18 cellular contexts compared by ENCODE assay signal in the genomic region with DNA sequence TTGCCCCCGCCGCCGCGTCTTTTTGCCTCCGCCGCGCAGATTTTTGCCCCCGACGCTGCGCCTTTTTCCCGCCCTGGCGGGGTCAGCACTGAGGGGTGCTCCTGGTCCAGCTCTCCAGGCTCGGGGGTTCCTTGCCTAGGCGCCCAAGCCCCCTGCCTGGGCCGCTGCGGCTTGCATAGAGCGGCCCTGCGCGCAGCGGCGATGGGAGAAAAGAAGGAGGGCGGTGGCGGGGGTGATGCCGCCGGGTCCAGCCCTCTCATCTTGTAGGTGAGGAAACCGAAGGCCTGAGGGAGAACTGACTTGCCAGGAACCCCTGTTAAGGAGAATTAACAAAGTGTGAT.
"Had no signal": no experiment of that assay in that cellular context is flagged by ENCODE, and none has a peak within 500 bp of the region (broad histone marks: within the 10 kb centered on the region; RNA-seq: fewer than 3 reads in every experiment).

No MANE protein-coding gene starts in this region.

- H3K4me3 ChIP-seq: cardiac muscle cell, suprapubic skin had no signal

- H3K4me1 ChIP-seq: suprapubic skin had no signal

- H3K27me3 ChIP-seq: cardiac muscle cell had no signal

- H3K36me3 ChIP-seq: cardiac muscle cell, suprapubic skin had no signal

- H3K27ac ChIP-seq: cardiac muscle cell, epithelial cell of prostate, suprapubic skin had no signal

- H3K27ac Mint-ChIP-seq: activated naive CD8-positive, alpha-beta T cell treated with anti-CD3 and anti-CD28 coated beads for 36 hours; endodermal cell; nephron; stimulated activated naive CD8-positive, alpha-beta T cell treated with anti-CD3 and anti-CD28 coated beads, Interleukin-15, Interleukin-2, amounts not matched to agents 100 ng/mL and 50 ng/mL, for 24 hours; T-helper 2 cell treated with Interferon-gamma antibody and Interleukin-4, amounts not matched to agents 5 μg/mL and 100 μg/mL, for 36 hours had no signal

- H3K4me3 Mint-ChIP-seq: activated naive CD8-positive, alpha-beta T cell treated with anti-CD3 and anti-CD28 coated beads for 36 hours; endodermal cell; nephron; stimulated activated naive CD8-positive, alpha-beta T cell treated with anti-CD3 and anti-CD28 coated beads, Interleukin-15, Interleukin-2, amounts not matched to agents 100 ng/mL and 50 ng/mL, for 24 hours; T-helper 2 cell treated with Interferon-gamma antibody and Interleukin-4, amounts not matched to agents 5 μg/mL and 100 μg/mL, for 36 hours had no signal

- H3K4me1 Mint-ChIP-seq: activated naive CD8-positive, alpha-beta T cell treated with anti-CD3 and anti-CD28 coated beads for 36 hours; endodermal cell; nephron had no signal

- DNase-seq: activated CD4-positive, alpha-beta T cell treated with anti-CD3 and anti-CD28 coated beads, Interleukin-2, amount 50 U/mL, for 4 hours; activated gamma-delta T cell treated with Interleukin-2 at 50 U/mL for 16 hours; activated naive CD8-positive, alpha-beta T cell treated with anti-CD3 and anti-CD28 coated beads for 36 hours; amygdala; endodermal cell; foreskin fibroblast; hippocampal formation; midbrain; stimulated activated CD4-positive, alpha-beta T cell treated with anti-CD3 and anti-CD28 coated beads, Interleukin-2, amount 100 ng/mL, for 24 hours; trophoblast cell had no signal

- FAIRE-seq: islet of Langerhans, TTC549 had no signal

- H3K9me3 ChIP-seq: suprapubic skin had no signal
